3 cellular contexts compared by ENCODE assay signal in the genomic region with DNA sequence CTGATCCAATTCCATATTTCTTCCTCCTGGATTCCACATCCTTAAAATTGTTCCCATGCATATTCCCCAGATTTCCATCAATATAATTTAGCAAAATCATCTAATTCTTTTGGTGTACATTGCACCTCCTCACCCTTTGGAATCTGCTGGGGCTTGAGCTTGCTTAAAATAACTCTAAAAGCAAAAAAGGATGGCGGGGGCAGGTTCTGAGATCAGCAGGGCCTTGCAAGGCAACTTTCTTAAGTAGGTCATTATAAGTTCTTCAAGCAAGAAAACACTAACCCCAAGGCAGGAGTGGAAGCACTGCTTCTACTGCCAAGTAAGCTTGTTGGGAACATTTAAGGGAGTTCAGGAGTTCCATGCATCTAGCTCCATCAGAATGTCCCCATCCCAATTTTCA.
"Had no signal": no experiment of that assay in that cellular context is flagged by ENCODE, and none has a peak within 500 bp of the region (broad histone marks: within the 10 kb centered on the region; RNA-seq: fewer than 3 reads in every experiment).

No MANE protein-coding gene starts in this region.

- H3K4me3 ChIP-seq: GM12878 had no signal

- ATAC-seq: GM12878 had no signal

- DNase-seq: GDM1, GF-D8 had no signal
